In genomic region chr2:217370391-217370790, GRCh38 we compare ENCODE assay signal across 10 cellular contexts.
DNase-seq lines count a peak whose midpoint lies in the region; ATAC-seq and TF ChIP-seq lines count a peak whose summit lies in the region.
"Had no signal": no experiment of that assay in that cellular context is flagged by ENCODE, and none has a peak within 500 bp of the region (broad histone marks: within the 10 kb centered on the region; RNA-seq: fewer than 3 reads in every experiment).

No MANE protein-coding gene starts in this region.

- H3K4me1 ChIP-seq in SJCRH30: peaks cover 13% of the 10 kb centered on the region

- H3K27me3 ChIP-seq in SJCRH30: no peaks in the 10 kb centered on the region

- peak; percentile 57 for ATAC-seq in SK-N-SH treated with all-trans-retinoic acid at 6 μM for 48 hours

- no peak overlapping the region for H3K4me3 ChIP-seq in foreskin fibroblast (ENCODE audit: low read depth in 1 of 2, low read length in 2 of 2)
- H3K4me3 ChIP-seq in SJCRH30: no peak overlapping the region

- no peak overlapping the region for H3K27ac ChIP-seq in SJCRH30

- H3K9me3 ChIP-seq in SJCRH30 (replicated peaks): no peaks in the 10 kb centered on the region

- H3K36me3 ChIP-seq in SJCRH30: no peaks in the 10 kb centered on the region

- DNase-seq in AG08395 (ENCODE audit: low spot score) (peak; percentile 33), GM04504 (ENCODE audit: low read depth) (peak; percentile 43), foreskin fibroblast (peak; percentile 91), SJCRH30 (no peak), RPMI8226 (no peak), 8988T (no peak), Ammon's horn (ENCODE audit: low spot score) (no peak)
- DNase-seq: NCI-H1048, retina had no signal

- TF ChIP-seq CTCF in foreskin fibroblast (IDR thresholded peaks at IDR 0.05; ENCODE audit: low read depth, low read length): no peak

TF ChIP-seq in SK-N-SH treated with all-trans-retinoic acid at 6 μM for 48 hours, 23 proteins besides CTCF, POLR2A, EP300 and RAD21:
- TF ChIP-seq RARB (CRISPR knock-in tag; IDR thresholded peaks at IDR 0.05) (no peak), ZNF8 (CRISPR knock-in tag; IDR thresholded peaks at IDR 0.05) (no peak), TCF4 (CRISPR knock-in tag; IDR thresholded peaks at IDR 0.05; ENCODE audit: borderline replicate concordance) (no peak), ISL1 (CRISPR knock-in tag; IDR thresholded peaks at IDR 0.05) (no peak), ZC3H10 (CRISPR knock-in tag; IDR thresholded peaks at IDR 0.05) (no peak), ZFP30 (CRISPR knock-in tag; IDR thresholded peaks at IDR 0.05) (no peak), ZFP3 (CRISPR knock-in tag; IDR thresholded peaks at IDR 0.05) (no peak), ESRRG (CRISPR knock-in tag; IDR thresholded peaks at IDR 0.05) (no peak), ZNF70 (CRISPR knock-in tag; IDR thresholded peaks at IDR 0.05) (no peak)
- TF ChIP-seq, protein P1, sequence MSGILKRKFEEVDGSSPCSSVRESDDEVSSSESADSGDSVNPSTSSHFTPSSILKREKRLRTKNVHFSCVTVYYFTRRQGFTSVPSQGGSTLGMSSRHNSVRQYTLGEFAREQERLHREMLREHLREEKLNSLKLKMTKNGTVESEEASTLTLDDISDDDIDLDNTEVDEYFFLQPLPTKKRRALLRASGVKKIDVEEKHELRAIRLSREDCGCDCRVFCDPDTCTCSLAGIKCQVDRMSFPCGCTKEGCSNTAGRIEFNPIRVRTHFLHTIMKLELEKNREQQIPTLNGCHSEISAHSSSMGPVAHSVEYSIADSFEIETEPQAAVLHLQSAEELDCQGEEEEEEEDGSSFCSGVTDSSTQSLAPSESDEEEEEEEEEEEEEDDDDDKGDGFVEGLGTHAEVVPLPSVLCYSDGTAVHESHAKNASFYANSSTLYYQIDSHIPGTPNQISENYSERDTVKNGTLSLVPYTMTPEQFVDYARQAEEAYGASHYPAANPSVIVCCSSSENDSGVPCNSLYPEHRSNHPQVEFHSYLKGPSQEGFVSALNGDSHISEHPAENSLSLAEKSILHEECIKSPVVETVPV (CRISPR knock-in tag; IDR thresholded peaks at IDR 0.05): no peak
TF ChIP-seq in SK-N-SH treated with all-trans-retinoic acid at 6 μM for 48 hours: peak in this region for 0.

Comparison
In these comparisons a context has a peak if more than half of its experiments do, and no peak if none do; other contexts are left out.
1. DNase-seq: peak in AG08395 (single experiment), GM04504 (single experiment) and foreskin fibroblast (2 of 2); none in SJCRH30 (0 of 2), RPMI8226 (single experiment), 8988T (single experiment) and Ammon's horn (single experiment).